1 cellular context compared by ENCODE assay signal in the genomic region with DNA sequence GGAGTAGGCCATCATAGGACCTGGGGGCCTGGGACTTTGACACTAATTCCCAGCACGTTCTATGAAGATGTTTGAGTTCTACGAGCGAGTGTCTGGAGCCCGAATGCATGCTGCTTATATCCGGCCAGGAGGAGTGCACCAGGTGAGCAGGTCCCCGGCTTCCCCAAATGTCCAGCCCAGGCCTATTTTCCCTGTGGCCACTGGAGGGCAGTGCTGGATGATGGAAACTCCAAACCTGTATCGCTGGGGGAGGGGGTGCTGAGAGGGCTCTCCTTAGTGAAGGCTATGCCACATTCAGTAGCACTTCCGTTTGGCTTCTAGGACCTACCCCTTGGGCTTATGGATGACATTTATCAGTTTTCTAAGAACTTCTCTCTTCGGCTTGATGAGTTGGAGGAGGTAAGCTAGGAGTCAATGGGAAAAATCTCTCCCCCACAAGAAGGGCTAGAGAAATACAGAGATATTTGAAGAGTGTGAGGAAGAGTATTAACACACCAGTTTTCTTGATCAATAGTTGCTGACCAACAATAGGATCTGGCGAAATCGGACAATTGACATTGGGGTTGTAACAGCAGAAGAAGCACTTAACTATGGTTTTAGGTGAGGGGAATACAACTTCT.
TF ChIP-seq lines count a peak whose summit lies in the region.

No MANE protein-coding gene starts in this region.

TF ChIP-seq in K562, 482 proteins besides CTCF, POLR2A, EP300 and RAD21 (continued from another document and continues in another):
- TF ChIP-seq, protein P1, sequence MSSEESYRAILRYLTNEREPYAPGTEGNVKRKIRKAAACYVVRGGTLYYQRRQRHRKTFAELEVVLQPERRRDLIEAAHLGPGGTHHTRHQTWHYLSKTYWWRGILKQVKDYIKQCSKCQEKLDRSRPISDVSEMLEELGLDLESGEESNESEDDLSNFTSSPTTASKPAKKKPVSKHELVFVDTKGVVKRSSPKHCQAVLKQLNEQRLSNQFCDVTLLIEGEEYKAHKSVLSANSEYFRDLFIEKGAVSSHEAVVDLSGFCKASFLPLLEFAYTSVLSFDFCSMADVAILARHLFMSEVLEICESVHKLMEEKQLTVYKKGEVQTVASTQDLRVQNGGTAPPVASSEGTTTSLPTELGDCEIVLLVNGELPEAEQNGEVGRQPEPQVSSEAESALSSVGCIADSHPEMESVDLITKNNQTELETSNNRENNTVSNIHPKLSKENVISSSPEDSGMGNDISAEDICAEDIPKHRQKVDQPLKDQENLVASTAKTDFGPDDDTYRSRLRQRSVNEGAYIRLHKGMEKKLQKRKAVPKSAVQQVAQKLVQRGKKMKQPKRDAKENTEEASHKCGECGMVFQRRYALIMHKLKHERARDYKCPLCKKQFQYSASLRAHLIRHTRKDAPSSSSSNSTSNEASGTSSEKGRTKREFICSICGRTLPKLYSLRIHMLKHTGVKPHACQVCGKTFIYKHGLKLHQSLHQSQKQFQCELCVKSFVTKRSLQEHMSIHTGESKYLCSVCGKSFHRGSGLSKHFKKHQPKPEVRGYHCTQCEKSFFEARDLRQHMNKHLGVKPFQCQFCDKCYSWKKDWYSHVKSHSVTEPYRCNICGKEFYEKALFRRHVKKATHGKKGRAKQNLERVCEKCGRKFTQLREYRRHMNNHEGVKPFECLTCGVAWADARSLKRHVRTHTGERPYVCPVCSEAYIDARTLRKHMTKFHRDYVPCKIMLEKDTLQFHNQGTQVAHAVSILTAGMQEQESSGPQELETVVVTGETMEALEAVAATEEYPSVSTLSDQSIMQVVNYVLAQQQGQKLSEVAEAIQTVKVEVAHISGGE (CRISPR knock-in tag; IDR thresholded peaks at IDR 0.05): peak in 2 of 3 experiments; percentile 53 to 81; a peak in 2 of 6 replicates
- TF ChIP-seq RCOR1 (IDR thresholded peaks at IDR 0.05; ENCODE audit: borderline replicate concordance in 1 of 2, low read depth in 2 of 2, low read length in 2 of 2): peak in 1 of 2 experiments; percentile 49; a peak in 1 of 4 replicates
- TF ChIP-seq SAFB2 (IDR thresholded peaks at IDR 0.05; ENCODE audit: borderline replicate concordance, low read depth, low read length, severe bottlenecking): no peak
- no peak for TF ChIP-seq PPARD (CRISPR knock-in tag; IDR thresholded peaks at IDR 0.05)
- TF ChIP-seq ZNF408 (CRISPR knock-in tag; IDR thresholded peaks at IDR 0.05; ENCODE audit: low read depth): no peak
- TF ChIP-seq, protein P2, sequence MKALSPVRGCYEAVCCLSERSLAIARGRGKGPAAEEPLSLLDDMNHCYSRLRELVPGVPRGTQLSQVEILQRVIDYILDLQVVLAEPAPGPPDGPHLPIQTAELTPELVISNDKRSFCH (CRISPR knock-in tag; IDR thresholded peaks at IDR 0.05): no peak
- TF ChIP-seq, protein P2 (tag; IDR thresholded peaks at IDR 0.05): no peak
- no peak for TF ChIP-seq ZNF311 (CRISPR knock-in tag; IDR thresholded peaks at IDR 0.05)
- no peak for TF ChIP-seq POLR2B (IDR thresholded peaks at IDR 0.05; ENCODE audit: low read depth, partially characterized antibody)
- no peak for TF ChIP-seq FOXJ3 (CRISPR knock-in tag; IDR thresholded peaks at IDR 0.05)
- TF ChIP-seq ELF1 (tag; IDR thresholded peaks at IDR 0.05): peak; percentile 34; the same call in 1 of the 2 replicates
- TF ChIP-seq, protein P3, sequence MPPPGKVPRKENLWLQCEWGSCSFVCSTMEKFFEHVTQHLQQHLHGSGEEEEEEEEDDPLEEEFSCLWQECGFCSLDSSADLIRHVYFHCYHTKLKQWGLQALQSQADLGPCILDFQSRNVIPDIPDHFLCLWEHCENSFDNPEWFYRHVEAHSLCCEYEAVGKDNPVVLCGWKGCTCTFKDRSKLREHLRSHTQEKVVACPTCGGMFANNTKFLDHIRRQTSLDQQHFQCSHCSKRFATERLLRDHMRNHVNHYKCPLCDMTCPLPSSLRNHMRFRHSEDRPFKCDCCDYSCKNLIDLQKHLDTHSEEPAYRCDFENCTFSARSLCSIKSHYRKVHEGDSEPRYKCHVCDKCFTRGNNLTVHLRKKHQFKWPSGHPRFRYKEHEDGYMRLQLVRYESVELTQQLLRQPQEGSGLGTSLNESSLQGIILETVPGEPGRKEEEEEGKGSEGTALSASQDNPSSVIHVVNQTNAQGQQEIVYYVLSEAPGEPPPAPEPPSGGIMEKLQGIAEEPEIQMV (tag; conservative IDR thresholded peaks at IDR 0.05; ENCODE audit: low read depth): no peak
- TF ChIP-seq, protein P4, sequence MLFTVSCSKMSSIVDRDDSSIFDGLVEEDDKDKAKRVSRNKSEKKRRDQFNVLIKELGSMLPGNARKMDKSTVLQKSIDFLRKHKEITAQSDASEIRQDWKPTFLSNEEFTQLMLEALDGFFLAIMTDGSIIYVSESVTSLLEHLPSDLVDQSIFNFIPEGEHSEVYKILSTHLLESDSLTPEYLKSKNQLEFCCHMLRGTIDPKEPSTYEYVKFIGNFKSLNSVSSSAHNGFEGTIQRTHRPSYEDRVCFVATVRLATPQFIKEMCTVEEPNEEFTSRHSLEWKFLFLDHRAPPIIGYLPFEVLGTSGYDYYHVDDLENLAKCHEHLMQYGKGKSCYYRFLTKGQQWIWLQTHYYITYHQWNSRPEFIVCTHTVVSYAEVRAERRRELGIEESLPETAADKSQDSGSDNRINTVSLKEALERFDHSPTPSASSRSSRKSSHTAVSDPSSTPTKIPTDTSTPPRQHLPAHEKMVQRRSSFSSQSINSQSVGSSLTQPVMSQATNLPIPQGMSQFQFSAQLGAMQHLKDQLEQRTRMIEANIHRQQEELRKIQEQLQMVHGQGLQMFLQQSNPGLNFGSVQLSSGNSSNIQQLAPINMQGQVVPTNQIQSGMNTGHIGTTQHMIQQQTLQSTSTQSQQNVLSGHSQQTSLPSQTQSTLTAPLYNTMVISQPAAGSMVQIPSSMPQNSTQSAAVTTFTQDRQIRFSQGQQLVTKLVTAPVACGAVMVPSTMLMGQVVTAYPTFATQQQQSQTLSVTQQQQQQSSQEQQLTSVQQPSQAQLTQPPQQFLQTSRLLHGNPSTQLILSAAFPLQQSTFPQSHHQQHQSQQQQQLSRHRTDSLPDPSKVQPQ (CRISPR knock-in tag; IDR thresholded peaks at IDR 0.05; ENCODE audit: borderline replicate concordance): no peak
- TF ChIP-seq, protein P5, sequence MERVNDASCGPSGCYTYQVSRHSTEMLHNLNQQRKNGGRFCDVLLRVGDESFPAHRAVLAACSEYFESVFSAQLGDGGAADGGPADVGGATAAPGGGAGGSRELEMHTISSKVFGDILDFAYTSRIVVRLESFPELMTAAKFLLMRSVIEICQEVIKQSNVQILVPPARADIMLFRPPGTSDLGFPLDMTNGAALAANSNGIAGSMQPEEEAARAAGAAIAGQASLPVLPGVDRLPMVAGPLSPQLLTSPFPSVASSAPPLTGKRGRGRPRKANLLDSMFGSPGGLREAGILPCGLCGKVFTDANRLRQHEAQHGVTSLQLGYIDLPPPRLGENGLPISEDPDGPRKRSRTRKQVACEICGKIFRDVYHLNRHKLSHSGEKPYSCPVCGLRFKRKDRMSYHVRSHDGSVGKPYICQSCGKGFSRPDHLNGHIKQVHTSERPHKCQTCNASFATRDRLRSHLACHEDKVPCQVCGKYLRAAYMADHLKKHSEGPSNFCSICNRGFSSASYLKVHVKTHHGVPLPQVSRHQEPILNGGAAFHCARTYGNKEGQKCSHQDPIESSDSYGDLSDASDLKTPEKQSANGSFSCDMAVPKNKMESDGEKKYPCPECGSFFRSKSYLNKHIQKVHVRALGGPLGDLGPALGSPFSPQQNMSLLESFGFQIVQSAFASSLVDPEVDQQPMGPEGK (CRISPR knock-in tag; IDR thresholded peaks at IDR 0.05; ENCODE audit: borderline replicate concordance): no peak
- TF ChIP-seq HMG20B (CRISPR knock-in tag; IDR thresholded peaks at IDR 0.05): no peak
- no peak for TF ChIP-seq RBM17 (IDR thresholded peaks at IDR 0.05; ENCODE audit: borderline replicate concordance, low read depth, low read length)
- TF ChIP-seq, protein P6, sequence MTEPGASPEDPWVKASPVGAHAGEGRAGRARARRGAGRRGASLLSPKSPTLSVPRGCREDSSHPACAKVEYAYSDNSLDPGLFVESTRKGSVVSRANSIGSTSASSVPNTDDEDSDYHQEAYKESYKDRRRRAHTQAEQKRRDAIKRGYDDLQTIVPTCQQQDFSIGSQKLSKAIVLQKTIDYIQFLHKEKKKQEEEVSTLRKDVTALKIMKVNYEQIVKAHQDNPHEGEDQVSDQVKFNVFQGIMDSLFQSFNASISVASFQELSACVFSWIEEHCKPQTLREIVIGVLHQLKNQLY (CRISPR knock-in tag; conservative IDR thresholded peaks at IDR 0.05): no peak
- TF ChIP-seq, protein P7, sequence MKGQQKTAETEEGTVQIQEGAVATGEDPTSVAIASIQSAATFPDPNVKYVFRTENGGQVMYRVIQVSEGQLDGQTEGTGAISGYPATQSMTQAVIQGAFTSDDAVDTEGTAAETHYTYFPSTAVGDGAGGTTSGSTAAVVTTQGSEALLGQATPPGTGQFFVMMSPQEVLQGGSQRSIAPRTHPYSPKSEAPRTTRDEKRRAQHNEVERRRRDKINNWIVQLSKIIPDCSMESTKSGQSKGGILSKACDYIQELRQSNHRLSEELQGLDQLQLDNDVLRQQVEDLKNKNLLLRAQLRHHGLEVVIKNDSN (CRISPR knock-in tag; IDR thresholded peaks at IDR 0.05): no peak
- peak in 1 of 3 experiments; percentile 13 for TF ChIP-seq YY1 (IDR thresholded peaks at IDR 0.05; ENCODE audit: borderline replicate concordance in 1 of 3, control insufficient read depth in 1 of 3, extremely low read depth in 1 of 3, insufficient read depth in 3 of 3, insufficient read length in 1 of 3, insufficient replicate concordance in 2 of 3, low read depth in 1 of 3, low read length in 2 of 3)
- no peak for TF ChIP-seq TEAD1 (CRISPR knock-in tag; IDR thresholded peaks at IDR 0.05)
- TF ChIP-seq, protein P8, sequence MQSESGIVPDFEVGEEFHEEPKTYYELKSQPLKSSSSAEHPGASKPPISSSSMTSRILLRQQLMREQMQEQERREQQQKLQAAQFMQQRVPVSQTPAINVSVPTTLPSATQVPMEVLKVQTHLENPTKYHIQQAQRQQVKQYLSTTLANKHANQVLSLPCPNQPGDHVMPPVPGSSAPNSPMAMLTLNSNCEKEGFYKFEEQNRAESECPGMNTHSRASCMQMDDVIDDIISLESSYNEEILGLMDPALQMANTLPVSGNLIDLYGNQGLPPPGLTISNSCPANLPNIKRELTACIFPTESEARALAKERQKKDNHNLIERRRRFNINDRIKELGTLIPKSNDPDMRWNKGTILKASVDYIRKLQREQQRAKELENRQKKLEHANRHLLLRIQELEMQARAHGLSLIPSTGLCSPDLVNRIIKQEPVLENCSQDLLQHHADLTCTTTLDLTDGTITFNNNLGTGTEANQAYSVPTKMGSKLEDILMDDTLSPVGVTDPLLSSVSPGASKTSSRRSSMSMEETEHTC (IDR thresholded peaks at IDR 0.05): no peak
- peak; percentile 58 for TF ChIP-seq SP1 (CRISPR knock-in tag; IDR thresholded peaks at IDR 0.05)
- no peak for TF ChIP-seq ZNF57 (CRISPR knock-in tag; IDR thresholded peaks at IDR 0.05)
- TF ChIP-seq SIN3B (IDR thresholded peaks at IDR 0.05; ENCODE audit: low read depth): no peak
- no peak for TF ChIP-seq ZFX (CRISPR knock-in tag; IDR thresholded peaks at IDR 0.05)
- TF ChIP-seq, protein P9, sequence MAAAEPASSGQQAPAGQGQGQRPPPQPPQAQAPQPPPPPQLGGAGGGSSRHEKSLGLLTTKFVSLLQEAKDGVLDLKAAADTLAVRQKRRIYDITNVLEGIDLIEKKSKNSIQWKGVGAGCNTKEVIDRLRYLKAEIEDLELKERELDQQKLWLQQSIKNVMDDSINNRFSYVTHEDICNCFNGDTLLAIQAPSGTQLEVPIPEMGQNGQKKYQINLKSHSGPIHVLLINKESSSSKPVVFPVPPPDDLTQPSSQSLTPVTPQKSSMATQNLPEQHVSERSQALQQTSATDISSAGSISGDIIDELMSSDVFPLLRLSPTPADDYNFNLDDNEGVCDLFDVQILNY (CRISPR knock-in tag; IDR thresholded peaks at IDR 0.05): no peak
- no peak for TF ChIP-seq FOS (IDR thresholded peaks at IDR 0.05; ENCODE audit: extremely low read depth, insufficient read length)
- no peak for TF ChIP-seq XRCC3 (IDR thresholded peaks at IDR 0.05)
- no peak for TF ChIP-seq ZC3H11A (IDR thresholded peaks at IDR 0.05; ENCODE audit: low read depth, low read length)
- TF ChIP-seq, protein P10, sequence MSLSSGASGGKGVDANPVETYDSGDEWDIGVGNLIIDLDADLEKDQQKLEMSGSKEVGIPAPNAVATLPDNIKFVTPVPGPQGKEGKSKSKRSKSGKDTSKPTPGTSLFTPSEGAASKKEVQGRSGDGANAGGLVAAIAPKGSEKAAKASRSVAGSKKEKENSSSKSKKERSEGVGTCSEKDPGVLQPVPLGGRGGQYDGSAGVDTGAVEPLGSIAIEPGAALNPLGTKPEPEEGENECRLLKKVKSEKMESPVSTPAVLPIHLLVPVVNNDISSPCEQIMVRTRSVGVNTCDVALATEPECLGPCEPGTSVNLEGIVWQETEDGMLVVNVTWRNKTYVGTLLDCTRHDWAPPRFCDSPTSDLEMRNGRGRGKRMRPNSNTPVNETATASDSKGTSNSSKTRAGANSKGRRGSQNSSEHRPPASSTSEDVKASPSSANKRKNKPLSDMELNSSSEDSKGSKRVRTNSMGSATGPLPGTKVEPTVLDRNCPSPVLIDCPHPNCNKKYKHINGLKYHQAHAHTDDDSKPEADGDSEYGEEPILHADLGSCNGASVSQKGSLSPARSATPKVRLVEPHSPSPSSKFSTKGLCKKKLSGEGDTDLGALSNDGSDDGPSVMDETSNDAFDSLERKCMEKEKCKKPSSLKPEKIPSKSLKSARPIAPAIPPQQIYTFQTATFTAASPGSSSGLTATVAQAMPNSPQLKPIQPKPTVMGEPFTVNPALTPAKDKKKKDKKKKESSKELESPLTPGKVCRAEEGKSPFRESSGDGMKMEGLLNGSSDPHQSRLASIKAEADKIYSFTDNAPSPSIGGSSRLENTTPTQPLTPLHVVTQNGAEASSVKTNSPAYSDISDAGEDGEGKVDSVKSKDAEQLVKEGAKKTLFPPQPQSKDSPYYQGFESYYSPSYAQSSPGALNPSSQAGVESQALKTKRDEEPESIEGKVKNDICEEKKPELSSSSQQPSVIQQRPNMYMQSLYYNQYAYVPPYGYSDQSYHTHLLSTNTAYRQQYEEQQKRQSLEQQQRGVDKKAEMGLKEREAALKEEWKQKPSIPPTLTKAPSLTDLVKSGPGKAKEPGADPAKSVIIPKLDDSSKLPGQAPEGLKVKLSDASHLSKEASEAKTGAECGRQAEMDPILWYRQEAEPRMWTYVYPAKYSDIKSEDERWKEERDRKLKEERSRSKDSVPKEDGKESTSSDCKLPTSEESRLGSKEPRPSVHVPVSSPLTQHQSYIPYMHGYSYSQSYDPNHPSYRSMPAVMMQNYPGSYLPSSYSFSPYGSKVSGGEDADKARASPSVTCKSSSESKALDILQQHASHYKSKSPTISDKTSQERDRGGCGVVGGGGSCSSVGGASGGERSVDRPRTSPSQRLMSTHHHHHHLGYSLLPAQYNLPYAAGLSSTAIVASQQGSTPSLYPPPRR (CRISPR knock-in tag; IDR thresholded peaks at IDR 0.05; ENCODE audit: borderline replicate concordance): no peak
- TF ChIP-seq SPI1 (IDR thresholded peaks at IDR 0.05; ENCODE audit: borderline replicate concordance, low read depth, low read length): peak; percentile 37; the same call in 1 of the 2 replicates
- no peak for TF ChIP-seq JUN (IDR thresholded peaks at IDR 0.05; ENCODE audit: borderline replicate concordance, low read depth, low read length)
- no peak for TF ChIP-seq JUN (CRISPR knock-in tag; IDR thresholded peaks at IDR 0.05; ENCODE audit: borderline replicate concordance)
- no peak for TF ChIP-seq FOXJ2 (tag; IDR thresholded peaks at IDR 0.05)
- no peak for TF ChIP-seq TBL1XR1 (IDR thresholded peaks at IDR 0.05; ENCODE audit: low read length in 2 of 2)
